7 cellular contexts compared by ENCODE assay signal in the genomic region with DNA sequence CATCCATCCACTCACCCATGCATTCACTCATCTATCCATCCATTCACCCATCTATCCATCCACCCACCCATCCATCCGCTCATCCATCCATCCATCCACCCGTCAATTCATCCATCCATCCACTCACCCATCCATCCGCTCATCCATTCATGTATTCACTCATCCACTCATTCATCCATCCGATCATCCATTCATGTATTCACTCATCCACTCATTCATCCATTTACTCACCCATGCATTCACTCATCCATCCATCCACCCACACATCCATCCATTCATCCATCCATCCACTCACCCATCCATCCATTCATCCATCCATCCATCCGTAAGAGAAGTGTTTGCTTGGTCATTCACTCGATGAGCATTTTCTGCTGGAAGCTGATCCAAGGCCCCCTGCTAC.
"Had no signal": no experiment of that assay in that cellular context is flagged by ENCODE, and none has a peak within 500 bp of the region (broad histone marks: within the 10 kb centered on the region; RNA-seq: fewer than 3 reads in every experiment).

No MANE protein-coding gene starts in this region.

- H3K4me3 ChIP-seq: GM23338 had no signal

- H3K27me3 Mint-ChIP-seq: IgD-negative memory B cell had no signal

- H2AFZ ChIP-seq: GM23338 had no signal

- H3K4me2 ChIP-seq: GM23338 had no signal

- H3K27ac Mint-ChIP-seq: GM23338, HFFc6 had no signal

- H3K27ac ChIP-seq: HL-60 had no signal

- H3K9me3 Mint-ChIP-seq: HFFc6, IgD-negative memory B cell had no signal

- H3K4me3 Mint-ChIP-seq: GM23338, HFFc6 had no signal

- DNase-seq: H7, HCEC 1CT, HFFc6, KG1 had no signal
